2 cellular contexts compared by ENCODE assay signal in genomic region chr12:2376855-2377657, GRCh38.
A peak's percentile ranks its signal among the peaks of the same experiment; 100 is the strongest.
TF ChIP-seq lines count a peak whose summit lies in the region.

No MANE protein-coding gene starts in this region.

TF ChIP-seq in HEK293, 187 proteins besides CTCF, POLR2A, EP300 and RAD21 (continued from another document):
- TF ChIP-seq ZNF639 (tag by site-specific recombination; IDR thresholded peaks at IDR 0.05) (no peak), ZNF521 (tag by site-specific recombination; IDR thresholded peaks at IDR 0.05) (no peak), ZNF248 (tag by site-specific recombination; IDR thresholded peaks at IDR 0.05) (no peak), ZFP69B (tag by site-specific recombination; IDR thresholded peaks at IDR 0.05) (no peak), SCRT2 (tag by site-specific recombination; IDR thresholded peaks at IDR 0.05) (no peak), YY2 (tag by site-specific recombination; IDR thresholded peaks at IDR 0.05) (no peak), ZFHX2 (tag by site-specific recombination; conservative IDR thresholded peaks at IDR 0.05) (peak; percentile 38; the same call in 1 of the 2 replicates), SP7 (tag by site-specific recombination; IDR thresholded peaks at IDR 0.05) (peak; percentile 61), ZIC2 (tag by site-specific recombination; IDR thresholded peaks at IDR 0.05) (peak; percentile 42), ZNF239 (tag by site-specific recombination; IDR thresholded peaks at IDR 0.05) (no peak), ZNF692 (tag by site-specific recombination; IDR thresholded peaks at IDR 0.05) (no peak)
- TF ChIP-seq, protein P1, sequence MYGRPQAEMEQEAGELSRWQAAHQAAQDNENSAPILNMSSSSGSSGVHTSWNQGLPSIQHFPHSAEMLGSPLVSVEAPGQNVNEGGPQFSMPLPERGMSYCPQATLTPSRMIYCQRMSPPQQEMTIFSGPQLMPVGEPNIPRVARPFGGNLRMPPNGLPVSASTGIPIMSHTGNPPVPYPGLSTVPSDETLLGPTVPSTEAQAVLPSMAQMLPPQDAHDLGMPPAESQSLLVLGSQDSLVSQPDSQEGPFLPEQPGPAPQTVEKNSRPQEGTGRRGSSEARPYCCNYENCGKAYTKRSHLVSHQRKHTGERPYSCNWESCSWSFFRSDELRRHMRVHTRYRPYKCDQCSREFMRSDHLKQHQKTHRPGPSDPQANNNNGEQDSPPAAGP (tag by site-specific recombination; IDR thresholded peaks at IDR 0.05), result 0 out of 2 replicates have a peak, but pooled peaks have one; percentile 32
- TF ChIP-seq, protein P2, sequence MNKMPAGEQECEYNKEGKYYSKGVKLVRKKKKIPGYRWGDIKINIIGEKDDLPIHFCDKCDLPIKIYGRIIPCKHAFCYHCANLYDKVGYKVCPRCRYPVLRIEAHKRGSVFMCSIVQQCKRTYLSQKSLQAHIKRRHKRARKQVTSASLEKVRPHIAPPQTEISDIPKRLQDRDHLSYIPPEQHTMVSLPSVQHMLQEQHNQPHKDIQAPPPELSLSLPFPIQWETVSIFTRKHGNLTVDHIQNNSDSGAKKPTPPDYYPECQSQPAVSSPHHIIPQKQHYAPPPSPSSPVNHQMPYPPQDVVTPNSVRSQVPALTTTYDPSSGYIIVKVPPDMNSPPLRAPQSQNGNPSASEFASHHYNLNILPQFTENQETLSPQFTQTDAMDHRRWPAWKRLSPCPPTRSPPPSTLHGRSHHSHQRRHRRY (tag by site-specific recombination; IDR thresholded peaks at IDR 0.05), result no peak
- TF ChIP-seq, protein P3, sequence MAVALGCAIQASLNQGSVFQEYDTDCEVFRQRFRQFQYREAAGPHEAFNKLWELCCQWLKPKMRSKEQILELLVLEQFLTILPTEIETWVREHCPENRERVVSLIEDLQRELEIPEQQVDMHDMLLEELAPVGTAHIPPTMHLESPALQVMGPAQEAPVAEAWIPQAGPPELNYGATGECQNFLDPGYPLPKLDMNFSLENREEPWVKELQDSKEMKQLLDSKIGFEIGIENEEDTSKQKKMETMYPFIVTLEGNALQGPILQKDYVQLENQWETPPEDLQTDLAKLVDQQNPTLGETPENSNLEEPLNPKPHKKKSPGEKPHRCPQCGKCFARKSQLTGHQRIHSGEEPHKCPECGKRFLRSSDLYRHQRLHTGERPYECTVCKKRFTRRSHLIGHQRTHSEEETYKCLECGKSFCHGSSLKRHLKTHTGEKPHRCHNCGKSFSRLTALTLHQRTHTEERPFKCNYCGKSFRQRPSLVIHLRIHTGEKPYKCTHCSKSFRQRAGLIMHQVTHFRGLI (tag by site-specific recombination; IDR thresholded peaks at IDR 0.05), result no peak

TF ChIP-seq in WTC11, 78 proteins besides CTCF, POLR2A, EP300 and RAD21 (continued from another document):
- TF ChIP-seq ERG (CRISPR knock-in tag; IDR thresholded peaks at IDR 0.05) (no peak), ETV6 (CRISPR knock-in tag; IDR thresholded peaks at IDR 0.05) (0 out of 2 replicates have a peak, but pooled peaks have one; percentile 16), NFYB (CRISPR knock-in tag; conservative IDR thresholded peaks at IDR 0.05; ENCODE audit: low read depth) (no peak)
